ENCODE assay signal across 1 cellular context in genomic region chr6:15763364-15763763, GRCh38.
TF ChIP-seq lines count a peak whose summit lies in the region.

No MANE protein-coding gene starts in this region.

TF ChIP-seq in A549, 52 proteins besides CTCF, POLR2A, EP300 and RAD21 (continued from another document):
- TF ChIP-seq JUNB (IDR thresholded peaks at IDR 0.05): no peak
